Comparison of ENCODE assay signal across 1 cellular context in the genomic region with DNA sequence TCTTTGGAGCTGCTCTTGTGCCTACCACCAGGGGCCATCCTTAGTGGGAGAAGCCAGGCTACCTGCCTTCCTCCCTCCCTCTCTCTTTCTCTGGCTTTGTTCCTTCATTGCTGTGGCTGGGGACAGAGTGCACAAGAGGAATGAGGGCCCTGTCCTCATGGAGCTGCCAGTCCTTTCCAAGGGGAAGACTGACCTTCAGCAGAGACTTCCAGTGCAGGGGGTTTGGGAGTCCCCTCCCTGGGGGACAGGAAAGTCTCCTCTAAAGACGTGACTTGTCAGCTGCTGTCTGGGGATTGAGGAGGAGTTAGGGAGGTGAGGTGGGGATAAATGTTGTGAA.
TF ChIP-seq lines count a peak whose summit lies in the region.

No MANE protein-coding gene starts in this region.

TF ChIP-seq in HepG2, 621 proteins besides CTCF, POLR2A, EP300 and RAD21 (continued from another document):
- TF ChIP-seq, protein P1, sequence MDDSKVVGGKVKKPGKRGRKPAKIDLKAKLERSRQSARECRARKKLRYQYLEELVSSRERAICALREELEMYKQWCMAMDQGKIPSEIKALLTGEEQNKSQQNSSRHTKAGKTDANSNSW (CRISPR knock-in tag; IDR thresholded peaks at IDR 0.05; ENCODE audit: borderline replicate concordance) = 0 out of 2 replicates have a peak, but pooled peaks have one; percentile 63
- 0 out of 2 replicates have a peak, but pooled peaks have one; percentile 25 for TF ChIP-seq RELA (CRISPR knock-in tag; IDR thresholded peaks at IDR 0.05)
- no peak for TF ChIP-seq HNF4G (IDR thresholded peaks at IDR 0.05; ENCODE audit: borderline replicate concordance, low read depth, low read length)
- 0 out of 2 replicates have a peak, but pooled peaks have one; percentile 42 for TF ChIP-seq HNF4G (CRISPR knock-in tag; IDR thresholded peaks at IDR 0.05; ENCODE audit: borderline replicate concordance, low read depth)
- TF ChIP-seq, protein P2, sequence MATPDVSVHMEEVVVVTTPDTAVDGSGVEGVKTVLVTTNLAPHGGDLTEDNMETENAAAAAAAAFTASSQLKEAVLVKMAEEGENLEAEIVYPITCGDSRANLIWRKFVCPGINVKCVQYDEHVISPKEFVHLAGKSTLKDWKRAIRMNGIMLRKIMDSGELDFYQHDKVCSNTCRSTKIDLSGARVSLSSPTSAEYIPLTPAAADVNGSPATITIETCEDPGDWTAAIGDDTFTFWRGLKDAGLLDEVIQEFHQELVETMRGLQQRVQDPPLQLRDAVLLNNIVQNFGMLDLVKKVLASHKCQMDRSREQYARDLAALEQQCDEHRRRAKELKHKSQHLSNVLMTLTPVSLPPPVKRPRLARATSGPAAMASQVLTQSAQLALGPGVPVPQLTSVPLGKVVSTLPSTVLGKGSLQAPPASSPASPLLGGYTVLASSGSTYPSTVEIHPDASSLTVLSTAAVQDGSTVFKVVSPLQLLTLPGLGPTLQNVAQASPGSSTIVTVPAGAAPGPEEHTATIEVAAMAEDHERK (CRISPR knock-in tag; IDR thresholded peaks at IDR 0.05; ENCODE audit: low read depth) = no peak
- no peak for TF ChIP-seq ZNF556 (CRISPR knock-in tag; IDR thresholded peaks at IDR 0.05; ENCODE audit: borderline replicate concordance)
- TF ChIP-seq MIER3 (CRISPR knock-in tag; IDR thresholded peaks at IDR 0.05; ENCODE audit: borderline replicate concordance) = no peak
- TF ChIP-seq MIXL1 (CRISPR knock-in tag; IDR thresholded peaks at IDR 0.05) = no peak
- TF ChIP-seq NFE2L1 (CRISPR knock-in tag; IDR thresholded peaks at IDR 0.05; ENCODE audit: borderline replicate concordance) = peak; percentile 8; the same call in 1 of the 2 replicates
- TF ChIP-seq, protein P3, sequence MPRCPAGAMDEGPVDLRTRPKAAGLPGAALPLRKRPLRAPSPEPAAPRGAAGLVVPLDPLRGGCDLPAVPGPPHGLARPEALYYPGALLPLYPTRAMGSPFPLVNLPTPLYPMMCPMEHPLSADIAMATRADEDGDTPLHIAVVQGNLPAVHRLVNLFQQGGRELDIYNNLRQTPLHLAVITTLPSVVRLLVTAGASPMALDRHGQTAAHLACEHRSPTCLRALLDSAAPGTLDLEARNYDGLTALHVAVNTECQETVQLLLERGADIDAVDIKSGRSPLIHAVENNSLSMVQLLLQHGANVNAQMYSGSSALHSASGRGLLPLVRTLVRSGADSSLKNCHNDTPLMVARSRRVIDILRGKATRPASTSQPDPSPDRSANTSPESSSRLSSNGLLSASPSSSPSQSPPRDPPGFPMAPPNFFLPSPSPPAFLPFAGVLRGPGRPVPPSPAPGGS (CRISPR knock-in tag; IDR thresholded peaks at IDR 0.05) = peak; percentile 69; the same call in 1 of the 2 replicates
- TF ChIP-seq, protein P4, sequence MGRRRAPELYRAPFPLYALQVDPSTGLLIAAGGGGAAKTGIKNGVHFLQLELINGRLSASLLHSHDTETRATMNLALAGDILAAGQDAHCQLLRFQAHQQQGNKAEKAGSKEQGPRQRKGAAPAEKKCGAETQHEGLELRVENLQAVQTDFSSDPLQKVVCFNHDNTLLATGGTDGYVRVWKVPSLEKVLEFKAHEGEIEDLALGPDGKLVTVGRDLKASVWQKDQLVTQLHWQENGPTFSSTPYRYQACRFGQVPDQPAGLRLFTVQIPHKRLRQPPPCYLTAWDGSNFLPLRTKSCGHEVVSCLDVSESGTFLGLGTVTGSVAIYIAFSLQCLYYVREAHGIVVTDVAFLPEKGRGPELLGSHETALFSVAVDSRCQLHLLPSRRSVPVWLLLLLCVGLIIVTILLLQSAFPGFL (CRISPR knock-in tag; IDR thresholded peaks at IDR 0.05) = no peak
- TF ChIP-seq, protein P5, sequence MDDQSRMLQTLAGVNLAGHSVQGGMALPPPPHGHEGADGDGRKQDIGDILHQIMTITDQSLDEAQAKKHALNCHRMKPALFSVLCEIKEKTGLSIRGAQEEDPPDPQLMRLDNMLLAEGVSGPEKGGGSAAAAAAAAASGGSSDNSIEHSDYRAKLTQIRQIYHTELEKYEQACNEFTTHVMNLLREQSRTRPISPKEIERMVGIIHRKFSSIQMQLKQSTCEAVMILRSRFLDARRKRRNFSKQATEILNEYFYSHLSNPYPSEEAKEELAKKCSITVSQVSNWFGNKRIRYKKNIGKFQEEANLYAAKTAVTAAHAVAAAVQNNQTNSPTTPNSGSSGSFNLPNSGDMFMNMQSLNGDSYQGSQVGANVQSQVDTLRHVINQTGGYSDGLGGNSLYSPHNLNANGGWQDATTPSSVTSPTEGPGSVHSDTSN (CRISPR knock-in tag; IDR thresholded peaks at IDR 0.05; ENCODE audit: borderline replicate concordance) = no peak
- TF ChIP-seq YEATS4 (CRISPR knock-in tag; IDR thresholded peaks at IDR 0.05; ENCODE audit: borderline replicate concordance) = no peak
- TF ChIP-seq ZC3H13 (CRISPR knock-in tag; IDR thresholded peaks at IDR 0.05) = no peak
- TF ChIP-seq, protein P6, sequence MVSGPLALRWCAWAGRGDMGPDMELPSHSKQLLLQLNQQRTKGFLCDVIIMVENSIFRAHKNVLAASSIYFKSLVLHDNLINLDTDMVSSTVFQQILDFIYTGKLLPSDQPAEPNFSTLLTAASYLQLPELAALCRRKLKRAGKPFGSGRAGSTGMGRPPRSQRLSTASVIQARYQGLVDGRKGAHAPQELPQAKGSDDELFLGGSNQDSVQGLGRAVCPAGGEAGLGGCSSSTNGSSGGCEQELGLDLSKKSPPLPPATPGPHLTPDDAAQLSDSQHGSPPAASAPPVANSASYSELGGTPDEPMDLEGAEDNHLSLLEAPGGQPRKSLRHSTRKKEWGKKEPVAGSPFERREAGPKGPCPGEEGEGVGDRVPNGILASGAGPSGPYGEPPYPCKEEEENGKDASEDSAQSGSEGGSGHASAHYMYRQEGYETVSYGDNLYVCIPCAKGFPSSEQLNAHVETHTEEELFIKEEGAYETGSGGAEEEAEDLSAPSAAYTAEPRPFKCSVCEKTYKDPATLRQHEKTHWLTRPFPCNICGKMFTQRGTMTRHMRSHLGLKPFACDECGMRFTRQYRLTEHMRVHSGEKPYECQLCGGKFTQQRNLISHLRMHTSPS (CRISPR knock-in tag; IDR thresholded peaks at IDR 0.05; ENCODE audit: low read depth) = no peak
- TF ChIP-seq, protein P7, sequence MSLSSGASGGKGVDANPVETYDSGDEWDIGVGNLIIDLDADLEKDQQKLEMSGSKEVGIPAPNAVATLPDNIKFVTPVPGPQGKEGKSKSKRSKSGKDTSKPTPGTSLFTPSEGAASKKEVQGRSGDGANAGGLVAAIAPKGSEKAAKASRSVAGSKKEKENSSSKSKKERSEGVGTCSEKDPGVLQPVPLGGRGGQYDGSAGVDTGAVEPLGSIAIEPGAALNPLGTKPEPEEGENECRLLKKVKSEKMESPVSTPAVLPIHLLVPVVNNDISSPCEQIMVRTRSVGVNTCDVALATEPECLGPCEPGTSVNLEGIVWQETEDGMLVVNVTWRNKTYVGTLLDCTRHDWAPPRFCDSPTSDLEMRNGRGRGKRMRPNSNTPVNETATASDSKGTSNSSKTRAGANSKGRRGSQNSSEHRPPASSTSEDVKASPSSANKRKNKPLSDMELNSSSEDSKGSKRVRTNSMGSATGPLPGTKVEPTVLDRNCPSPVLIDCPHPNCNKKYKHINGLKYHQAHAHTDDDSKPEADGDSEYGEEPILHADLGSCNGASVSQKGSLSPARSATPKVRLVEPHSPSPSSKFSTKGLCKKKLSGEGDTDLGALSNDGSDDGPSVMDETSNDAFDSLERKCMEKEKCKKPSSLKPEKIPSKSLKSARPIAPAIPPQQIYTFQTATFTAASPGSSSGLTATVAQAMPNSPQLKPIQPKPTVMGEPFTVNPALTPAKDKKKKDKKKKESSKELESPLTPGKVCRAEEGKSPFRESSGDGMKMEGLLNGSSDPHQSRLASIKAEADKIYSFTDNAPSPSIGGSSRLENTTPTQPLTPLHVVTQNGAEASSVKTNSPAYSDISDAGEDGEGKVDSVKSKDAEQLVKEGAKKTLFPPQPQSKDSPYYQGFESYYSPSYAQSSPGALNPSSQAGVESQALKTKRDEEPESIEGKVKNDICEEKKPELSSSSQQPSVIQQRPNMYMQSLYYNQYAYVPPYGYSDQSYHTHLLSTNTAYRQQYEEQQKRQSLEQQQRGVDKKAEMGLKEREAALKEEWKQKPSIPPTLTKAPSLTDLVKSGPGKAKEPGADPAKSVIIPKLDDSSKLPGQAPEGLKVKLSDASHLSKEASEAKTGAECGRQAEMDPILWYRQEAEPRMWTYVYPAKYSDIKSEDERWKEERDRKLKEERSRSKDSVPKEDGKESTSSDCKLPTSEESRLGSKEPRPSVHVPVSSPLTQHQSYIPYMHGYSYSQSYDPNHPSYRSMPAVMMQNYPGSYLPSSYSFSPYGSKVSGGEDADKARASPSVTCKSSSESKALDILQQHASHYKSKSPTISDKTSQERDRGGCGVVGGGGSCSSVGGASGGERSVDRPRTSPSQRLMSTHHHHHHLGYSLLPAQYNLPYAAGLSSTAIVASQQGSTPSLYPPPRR (CRISPR knock-in tag; IDR thresholded peaks at IDR 0.05; ENCODE audit: borderline replicate concordance) = peak; percentile 12; the same call in 1 of the 2 replicates
- TF ChIP-seq SP4 (CRISPR knock-in tag; IDR thresholded peaks at IDR 0.05) = 0 out of 2 replicates have a peak, but pooled peaks have one; percentile 14
- TF ChIP-seq, protein P8, sequence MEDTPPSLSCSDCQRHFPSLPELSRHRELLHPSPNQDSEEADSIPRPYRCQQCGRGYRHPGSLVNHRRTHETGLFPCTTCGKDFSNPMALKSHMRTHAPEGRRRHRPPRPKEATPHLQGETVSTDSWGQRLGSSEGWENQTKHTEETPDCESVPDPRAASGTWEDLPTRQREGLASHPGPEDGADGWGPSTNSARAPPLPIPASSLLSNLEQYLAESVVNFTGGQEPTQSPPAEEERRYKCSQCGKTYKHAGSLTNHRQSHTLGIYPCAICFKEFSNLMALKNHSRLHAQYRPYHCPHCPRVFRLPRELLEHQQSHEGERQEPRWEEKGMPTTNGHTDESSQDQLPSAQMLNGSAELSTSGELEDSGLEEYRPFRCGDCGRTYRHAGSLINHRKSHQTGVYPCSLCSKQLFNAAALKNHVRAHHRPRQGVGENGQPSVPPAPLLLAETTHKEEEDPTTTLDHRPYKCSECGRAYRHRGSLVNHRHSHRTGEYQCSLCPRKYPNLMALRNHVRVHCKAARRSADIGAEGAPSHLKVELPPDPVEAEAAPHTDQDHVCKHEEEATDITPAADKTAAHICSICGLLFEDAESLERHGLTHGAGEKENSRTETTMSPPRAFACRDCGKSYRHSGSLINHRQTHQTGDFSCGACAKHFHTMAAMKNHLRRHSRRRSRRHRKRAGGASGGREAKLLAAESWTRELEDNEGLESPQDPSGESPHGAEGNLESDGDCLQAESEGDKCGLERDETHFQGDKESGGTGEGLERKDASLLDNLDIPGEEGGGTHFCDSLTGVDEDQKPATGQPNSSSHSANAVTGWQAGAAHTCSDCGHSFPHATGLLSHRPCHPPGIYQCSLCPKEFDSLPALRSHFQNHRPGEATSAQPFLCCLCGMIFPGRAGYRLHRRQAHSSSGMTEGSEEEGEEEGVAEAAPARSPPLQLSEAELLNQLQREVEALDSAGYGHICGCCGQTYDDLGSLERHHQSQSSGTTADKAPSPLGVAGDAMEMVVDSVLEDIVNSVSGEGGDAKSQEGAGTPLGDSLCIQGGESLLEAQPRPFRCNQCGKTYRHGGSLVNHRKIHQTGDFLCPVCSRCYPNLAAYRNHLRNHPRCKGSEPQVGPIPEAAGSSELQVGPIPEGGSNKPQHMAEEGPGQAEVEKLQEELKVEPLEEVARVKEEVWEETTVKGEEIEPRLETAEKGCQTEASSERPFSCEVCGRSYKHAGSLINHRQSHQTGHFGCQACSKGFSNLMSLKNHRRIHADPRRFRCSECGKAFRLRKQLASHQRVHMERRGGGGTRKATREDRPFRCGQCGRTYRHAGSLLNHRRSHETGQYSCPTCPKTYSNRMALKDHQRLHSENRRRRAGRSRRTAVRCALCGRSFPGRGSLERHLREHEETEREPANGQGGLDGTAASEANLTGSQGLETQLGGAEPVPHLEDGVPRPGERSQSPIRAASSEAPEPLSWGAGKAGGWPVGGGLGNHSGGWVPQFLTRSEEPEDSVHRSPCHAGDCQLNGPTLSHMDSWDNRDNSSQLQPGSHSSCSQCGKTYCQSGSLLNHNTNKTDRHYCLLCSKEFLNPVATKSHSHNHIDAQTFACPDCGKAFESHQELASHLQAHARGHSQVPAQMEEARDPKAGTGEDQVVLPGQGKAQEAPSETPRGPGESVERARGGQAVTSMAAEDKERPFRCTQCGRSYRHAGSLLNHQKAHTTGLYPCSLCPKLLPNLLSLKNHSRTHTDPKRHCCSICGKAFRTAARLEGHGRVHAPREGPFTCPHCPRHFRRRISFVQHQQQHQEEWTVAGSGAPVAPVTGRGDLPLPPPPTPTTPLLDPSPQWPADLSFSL (CRISPR knock-in tag; IDR thresholded peaks at IDR 0.05) = 0 out of 2 replicates have a peak, but pooled peaks have one; percentile 15
- TF ChIP-seq ZSCAN12 (CRISPR knock-in tag; IDR thresholded peaks at IDR 0.05) = no peak
- peak; percentile 3 for TF ChIP-seq RBM22 (optimal IDR thresholded peaks at IDR 0.05; ENCODE audit: low read length)
- no peak for TF ChIP-seq ZNF788 (CRISPR knock-in tag; IDR thresholded peaks at IDR 0.05; ENCODE audit: borderline replicate concordance)
- TF ChIP-seq TSC22D2 (CRISPR knock-in tag; IDR thresholded peaks at IDR 0.05; ENCODE audit: borderline replicate concordance) = no peak
- TF ChIP-seq, protein P9, sequence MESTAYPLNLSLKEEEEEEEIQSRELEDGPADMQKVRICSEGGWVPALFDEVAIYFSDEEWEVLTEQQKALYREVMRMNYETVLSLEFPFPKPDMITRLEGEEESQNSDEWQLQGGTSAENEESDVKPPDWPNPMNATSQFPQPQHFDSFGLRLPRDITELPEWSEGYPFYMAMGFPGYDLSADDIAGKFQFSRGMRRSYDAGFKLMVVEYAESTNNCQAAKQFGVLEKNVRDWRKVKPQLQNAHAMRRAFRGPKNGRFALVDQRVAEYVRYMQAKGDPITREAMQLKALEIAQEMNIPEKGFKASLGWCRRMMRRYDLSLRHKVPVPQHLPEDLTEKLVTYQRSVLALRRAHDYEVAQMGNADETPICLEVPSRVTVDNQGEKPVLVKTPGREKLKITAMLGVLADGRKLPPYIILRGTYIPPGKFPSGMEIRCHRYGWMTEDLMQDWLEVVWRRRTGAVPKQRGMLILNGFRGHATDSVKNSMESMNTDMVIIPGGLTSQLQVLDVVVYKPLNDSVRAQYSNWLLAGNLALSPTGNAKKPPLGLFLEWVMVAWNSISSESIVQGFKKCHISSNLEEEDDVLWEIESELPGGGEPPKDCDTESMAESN (CRISPR knock-in tag; conservative IDR thresholded peaks at IDR 0.05) = peak; percentile 99
- no peak for TF ChIP-seq ZNF616 (CRISPR knock-in tag; IDR thresholded peaks at IDR 0.05; ENCODE audit: low read depth)
- TF ChIP-seq, protein P10, sequence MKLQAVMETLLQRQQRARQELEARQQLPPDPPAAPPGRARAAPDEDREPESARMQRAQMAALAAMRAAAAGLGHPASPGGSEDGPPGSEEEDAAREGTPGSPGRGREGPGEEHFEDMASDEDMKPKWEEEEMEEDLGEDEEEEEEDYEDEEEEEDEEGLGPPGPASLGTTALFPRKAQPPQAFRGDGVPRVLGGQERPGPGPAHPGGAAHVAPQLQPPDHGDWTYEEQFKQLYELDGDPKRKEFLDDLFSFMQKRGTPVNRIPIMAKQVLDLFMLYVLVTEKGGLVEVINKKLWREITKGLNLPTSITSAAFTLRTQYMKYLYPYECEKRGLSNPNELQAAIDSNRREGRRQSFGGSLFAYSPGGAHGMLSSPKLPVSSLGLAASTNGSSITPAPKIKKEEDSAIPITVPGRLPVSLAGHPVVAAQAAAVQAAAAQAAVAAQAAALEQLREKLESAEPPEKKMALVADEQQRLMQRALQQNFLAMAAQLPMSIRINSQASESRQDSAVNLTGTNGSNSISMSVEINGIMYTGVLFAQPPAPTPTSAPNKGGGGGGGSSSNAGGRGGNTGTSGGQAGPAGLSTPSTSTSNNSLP (IDR thresholded peaks at IDR 0.05; ENCODE audit: low read depth, low read length) = no peak
- TF ChIP-seq, protein P11, sequence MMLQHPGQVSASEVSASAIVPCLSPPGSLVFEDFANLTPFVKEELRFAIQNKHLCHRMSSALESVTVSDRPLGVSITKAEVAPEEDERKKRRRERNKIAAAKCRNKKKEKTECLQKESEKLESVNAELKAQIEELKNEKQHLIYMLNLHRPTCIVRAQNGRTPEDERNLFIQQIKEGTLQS (CRISPR knock-in tag; IDR thresholded peaks at IDR 0.05) = no peak
- TF ChIP-seq XBP1 (CRISPR knock-in tag; IDR thresholded peaks at IDR 0.05) = no peak
TF ChIP-seq in HepG2: peak in this region for 15.
